ENCODE assay signal across 13 cellular contexts in genomic region chr22:44634426-44635321, GRCh38.
"Had no signal": no experiment of that assay in that cellular context is flagged by ENCODE, and none has a peak within 500 bp of the region (broad histone marks: within the 10 kb centered on the region; RNA-seq: fewer than 3 reads in every experiment).

No MANE protein-coding gene starts in this region.

- H3K27ac ChIP-seq: ovary, transverse colon, vagina had no signal

- H3K36me3 Mint-ChIP-seq: brain had no signal

- H3K4me3 Mint-ChIP-seq: brain, nephron had no signal

- H3K27me3 Mint-ChIP-seq: effector memory CD8-positive, alpha-beta T cell had no signal

- H3K9me3 ChIP-seq: ovary, transverse colon, vagina had no signal

- H3K36me3 ChIP-seq: ovary, transverse colon, vagina had no signal

- DNase-seq: activated CD4-positive, CD25-positive, alpha-beta regulatory T cell treated with anti-CD3 and anti-CD28 coated beads, Interleukin-2, amount 50 U/mL, for 72 hours; activated naive CD4-positive, alpha-beta T cell treated with anti-CD3 and anti-CD28 coated beads, Interleukin-2, amount 50 U/mL, for 16 hours; dermis blood vessel endothelial cell; effector memory CD8-positive, alpha-beta T cell; foreskin melanocyte; ovary; stimulated activated CD4-positive, alpha-beta T cell treated with anti-CD3 and anti-CD28 coated beads, Interleukin-12 subunit alpha, Interleukin-12 subunit beta, amount 100 ng/mL, for 4 hours; stimulated activated CD4-positive, alpha-beta T cell treated with anti-CD3 and anti-CD28 coated beads, Interleukin-2, amount 100 ng/mL, for 24 hours; transverse colon had no signal

- H3K4me3 ChIP-seq: ovary, transverse colon, vagina had no signal

- H3K27me3 ChIP-seq: ovary, transverse colon, vagina had no signal

- H3K27ac Mint-ChIP-seq: activated T-helper 2 cell treated with anti-CD3 and anti-CD28 coated beads, Interferon-gamma antibody, Interleukin-2, Interleukin-4, amounts not matched to agents 10 μg/mL and 5 μg/mL and 100 μg/mL, durations not matched to agents 14 hours and 24 hours and 36 hours; brain; nephron had no signal

- ATAC-seq: effector memory CD8-positive, alpha-beta T cell had no signal
